In genomic region chr11:46238967-46239800, GRCh38 we compare ENCODE assay signal across 1 cellular context.
TF ChIP-seq lines count a peak whose summit lies in the region.

No MANE protein-coding gene starts in this region.

TF ChIP-seq in K562, 482 proteins besides CTCF, POLR2A, EP300 and RAD21 (continued from another document and continues in another):
- TF ChIP-seq ZNF395 (CRISPR knock-in tag; IDR thresholded peaks at IDR 0.05) (0 out of 2 replicates have a peak, but pooled peaks have one; percentile 45), MBD1 (CRISPR knock-in tag; IDR thresholded peaks at IDR 0.05) (peak; percentile 36; the same call in 1 of the 2 replicates), GATAD2B (IDR thresholded peaks at IDR 0.05; ENCODE audit: borderline replicate concordance) (no peak), ATF3 (IDR thresholded peaks at IDR 0.05) (0 out of 2 replicates have a peak, but pooled peaks have one; percentile 8), ATF3 (CRISPR knock-in tag; conservative IDR thresholded peaks at IDR 0.05) (no peak), CXXC5 (CRISPR knock-in tag; IDR thresholded peaks at IDR 0.05) (peak; percentile 82), RCOR1 (IDR thresholded peaks at IDR 0.05; ENCODE audit: borderline replicate concordance in 1 of 2, low read depth in 2 of 2, low read length in 2 of 2) (peak in 1 of 2 experiments; percentile 83; a peak in 2 of 4 replicates), IRF9 (tag; IDR thresholded peaks at IDR 0.05) (no peak), HSF4 (CRISPR knock-in tag; IDR thresholded peaks at IDR 0.05; ENCODE audit: borderline replicate concordance) (no peak), NKRF (IDR thresholded peaks at IDR 0.05; ENCODE audit: borderline replicate concordance) (0 out of 2 replicates have a peak, but pooled peaks have one; percentile 37), MYNN (IDR thresholded peaks at IDR 0.05) (no peak), MYNN (CRISPR knock-in tag; IDR thresholded peaks at IDR 0.05) (no peak), TFAP4 (CRISPR knock-in tag; IDR thresholded peaks at IDR 0.05; ENCODE audit: borderline replicate concordance) (peak; percentile 85; the same call in 1 of the 2 replicates), CBX3 (IDR thresholded peaks at IDR 0.05; ENCODE audit: borderline replicate concordance in 1 of 2, low read length in 2 of 2) (no peak), ZNF232 (CRISPR knock-in tag; IDR thresholded peaks at IDR 0.05) (0 out of 2 replicates have a peak, but pooled peaks have one; percentile 5), ZFX (CRISPR knock-in tag; IDR thresholded peaks at IDR 0.05) (peak; percentile 81), KLF6 (CRISPR knock-in tag; IDR thresholded peaks at IDR 0.05; ENCODE audit: borderline replicate concordance) (no peak), NBN (IDR thresholded peaks at IDR 0.05; ENCODE audit: low read depth) (no peak), SOX6 (IDR thresholded peaks at IDR 0.05) (0 out of 2 replicates have a peak, but pooled peaks have one; percentile 33), HDAC1 (IDR thresholded peaks at IDR 0.05) (peak in 1 of 2 experiments; percentile 25; a peak in 1 of 4 replicates), SMARCA5 (IDR thresholded peaks at IDR 0.05) (peak; percentile 14; the same call in 1 of the 2 replicates), NEUROD1 (IDR thresholded peaks at IDR 0.05; ENCODE audit: borderline replicate concordance, low read depth, low read length, partially characterized antibody) (peak; percentile 51), ZBTB9 (CRISPR knock-in tag; IDR thresholded peaks at IDR 0.05) (0 out of 2 replicates have a peak, but pooled peaks have one; percentile 36), PHF20 (IDR thresholded peaks at IDR 0.05; ENCODE audit: partially characterized antibody) (peak; percentile 28), E2F3 (CRISPR knock-in tag; IDR thresholded peaks at IDR 0.05) (peak; percentile 6; the same call in 1 of the 2 replicates), ZNF592 (IDR thresholded peaks at IDR 0.05) (peak; percentile 91), BHLHE40 (IDR thresholded peaks at IDR 0.05; ENCODE audit: low read length) (peak; percentile 64), HES1 (IDR thresholded peaks at IDR 0.05; ENCODE audit: low read depth) (no peak), HNRNPL (IDR thresholded peaks at IDR 0.05; ENCODE audit: low read depth, low read length) (no peak), ZBTB2 (IDR thresholded peaks at IDR 0.05) (0 out of 2 replicates have a peak, but pooled peaks have one; percentile 21), ATF7 (IDR thresholded peaks at IDR 0.05) (peak; percentile 84), ZSCAN29 (IDR thresholded peaks at IDR 0.05) (no peak), RBFOX2 (IDR thresholded peaks at IDR 0.05; ENCODE audit: low read depth, low read length) (peak; percentile 83), XRCC4 (IDR thresholded peaks at IDR 0.05; ENCODE audit: extremely low read depth, insufficient read depth, insufficient read length) (no peak), DEAF1 (CRISPR knock-in tag; IDR thresholded peaks at IDR 0.05) (peak; percentile 88), ZNF197 (CRISPR knock-in tag; IDR thresholded peaks at IDR 0.05; ENCODE audit: low read depth) (0 out of 2 replicates have a peak, but pooled peaks have one; percentile 51), ZHX1 (conservative IDR thresholded peaks at IDR 0.05; ENCODE audit: low read length) (peak; percentile 26; the same call in 1 of the 2 replicates), YBX1 (IDR thresholded peaks at IDR 0.05) (no peak)
